ENCODE assay signal across 8 cellular contexts in the genomic region with DNA sequence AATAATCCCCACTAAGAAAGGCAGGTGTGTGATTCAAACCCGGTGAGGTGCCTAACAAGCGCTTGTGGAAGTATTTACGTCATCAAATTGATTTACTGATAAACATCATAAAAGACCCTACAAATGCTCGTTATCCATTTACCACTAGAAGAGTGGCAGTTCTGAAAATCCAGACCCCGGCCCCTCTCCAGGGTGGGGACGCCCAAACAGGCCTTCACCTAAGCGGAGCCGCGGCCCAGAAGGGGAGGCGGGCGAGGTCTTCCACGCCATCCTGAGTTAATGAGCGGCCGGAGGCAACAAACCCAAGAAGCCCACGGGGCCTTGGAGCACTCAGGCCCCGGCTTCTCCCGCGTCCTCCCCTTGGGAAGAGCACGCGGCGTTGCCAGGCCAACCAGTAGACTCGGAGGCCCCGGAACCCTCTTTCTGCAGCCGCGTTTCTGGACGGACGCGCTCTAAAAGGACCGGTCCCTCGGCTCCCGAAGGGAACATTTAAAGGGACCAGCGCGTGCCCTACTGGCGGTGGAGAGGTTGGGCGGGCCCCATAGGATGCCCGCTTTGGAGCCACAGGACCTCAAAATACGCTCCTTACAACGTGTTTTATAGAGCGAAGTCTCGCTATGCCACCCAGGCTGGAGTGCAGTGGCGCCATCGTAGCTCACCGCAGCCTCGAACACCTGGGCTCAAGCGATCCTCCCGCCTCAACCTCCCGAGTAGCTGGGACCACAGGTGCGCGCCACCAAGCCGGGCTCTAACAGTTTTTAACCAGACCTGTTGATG. TPM values are rescaled to one million over a fixed set of nuclear protein-coding genes. Genes with fewer than 3 reads are reported as not detected.
DNase-seq lines count a peak whose midpoint lies in the region; TF ChIP-seq lines count a peak whose summit lies in the region.

No MANE protein-coding gene starts in this region.

- peaks cover 10% of the 10 kb centered on the region for H3K4me1 Mint-ChIP-seq in activated CD4-positive, alpha-beta memory T cell treated with anti-CD3 and anti-CD28 coated beads for 36 hours (ENCODE audit: low read depth)
- H3K4me1 Mint-ChIP-seq in endodermal cell, result peaks cover 18% of the 10 kb centered on the region

- H3K27me3 Mint-ChIP-seq in activated CD4-positive, alpha-beta memory T cell treated with anti-CD3 and anti-CD28 coated beads for 36 hours, result peaks cover 34% of the 10 kb centered on the region
- no peaks in the 10 kb centered on the region for H3K27me3 Mint-ChIP-seq in endodermal cell (ENCODE audit: insufficient read depth)

- peaks cover 5% of the 10 kb centered on the region for H3K4me1 ChIP-seq in endodermal cell (ENCODE audit: control insufficient read depth, insufficient read depth, low read length)

- TF ChIP-seq CTCF in endodermal cell (conservative IDR thresholded peaks at IDR 0.05), result peak; percentile 64

- peaks cover 50% of the 10 kb centered on the region for H3K36me3 ChIP-seq in endodermal cell (ENCODE audit: control insufficient read depth, insufficient read depth, low read length)

- WGBS in endodermal cell (ENCODE audit: insufficient coverage in 1 of 2, insufficient read length in 1 of 2), 2 experiments, result 49 to 74% methylated on average over 43 to 50 of the region's 50 CpGs

- H3K4me3 Mint-ChIP-seq in activated CD4-positive, alpha-beta memory T cell treated with anti-CD3 and anti-CD28 coated beads for 36 hours, result peak overlapping the region; percentile 62
- H3K4me3 Mint-ChIP-seq in endodermal cell, result peak overlapping the region; percentile 81

- intact Hi-C loops in activated CD4-positive, alpha-beta memory T cell treated with anti-CD3 and anti-CD28 coated beads for 36 hours (cut with micrococcal nuclease), result loop anchor here (10.0 kb wide), 2 partner anchors 166 to 1404 kb away; a partner anchor contains a TSS

- H3K27me3 ChIP-seq in endodermal cell (ENCODE audit: control insufficient read depth, insufficient read depth, low read length, poor library complexity, severe bottlenecking), result no peaks in the 10 kb centered on the region

- POLR2A ChIA-PET in activated CD4-positive, alpha-beta memory T cell treated with anti-CD3 and anti-CD28 coated beads for 36 hours (lab: Charles Lee), result no interaction called here

- H3K9me3 Mint-ChIP-seq in activated CD4-positive, alpha-beta memory T cell treated with anti-CD3 and anti-CD28 coated beads for 36 hours, result no peaks in the 10 kb centered on the region
- H3K9me3 Mint-ChIP-seq in endodermal cell, result no peaks in the 10 kb centered on the region

- no peak overlapping the region for H3K27ac Mint-ChIP-seq in activated CD4-positive, alpha-beta memory T cell treated with anti-CD3 and anti-CD28 coated beads for 36 hours
- peak overlapping the region; percentile 87 for H3K27ac Mint-ChIP-seq in endodermal cell

- H3K9me3 ChIP-seq in endodermal cell (ENCODE audit: control insufficient read depth, low read length), result no peaks in the 10 kb centered on the region

- no peak overlapping the region for H3K27ac ChIP-seq in endodermal cell (ENCODE audit: low read depth, low read length)

- no peaks in the 10 kb centered on the region for H3K36me3 Mint-ChIP-seq in activated CD4-positive, alpha-beta memory T cell treated with anti-CD3 and anti-CD28 coated beads for 36 hours
- H3K36me3 Mint-ChIP-seq in endodermal cell (ENCODE audit: low read depth), result peaks cover 20% of the 10 kb centered on the region

- peak overlapping the region; percentile 85 for H3K4me3 ChIP-seq in endodermal cell (ENCODE audit: low read length)

- CTCF ChIA-PET in activated CD4-positive, alpha-beta memory T cell treated with anti-CD3 and anti-CD28 coated beads for 36 hours (lab: Charles Lee), result interaction anchor here (0.5 kb wide), 1 partner anchor 190 kb away, joined by 3 read pairs; no protein-coding TSS in a partner anchor

- DNase-seq in GM03348 (ENCODE audit: low spot score) (peak; percentile 89), NCI-H1417 (lab: John Stamatoyannopoulos, UW) (peak; percentile 78 to 97 (median 95)), endodermal cell (peak; percentile 94), medulla oblongata (ENCODE audit: extremely low spot score) (peak; percentile 87), NCI-H1694 treated with DMSO at 0.1 percent for 48 hours (lab: John Stamatoyannopoulos, UW) (no peak), SKM-1 (lab: John Stamatoyannopoulos, UW; ENCODE audit: unreplicated experiment) (no peak)
- DNase-seq in activated CD4-positive, alpha-beta memory T cell treated with anti-CD3 and anti-CD28 coated beads for 36 hours, result peak; percentile 69
- peak; percentile 64 for DNase-seq in stimulated activated CD4-positive, alpha-beta T cell treated with anti-CD3 and anti-CD28 coated beads, Interleukin-4, amount 100 ng/mL, for 24 hours

- peak overlapping the region; percentile 67 for H3K9ac ChIP-seq in endodermal cell (ENCODE audit: extremely low read depth, low read length, poor library complexity, severe bottlenecking)

RNA-seq across cellular contexts. Expression of a gene that starts 3.5 kb away (rescaled TPM):
- under 1 TPM in 1 of 2 experiments, not detected in 1; 0.17 TPM for total RNA-seq in activated CD4-positive, alpha-beta memory T cell treated with anti-CD3 and anti-CD28 coated beads for 36 hours
- total RNA-seq in endodermal cell, result 10 to 100 TPM; 23.8 to 45.5 TPM
- polyA plus RNA-seq in endodermal cell (2013, experiment 1 of 2), result 15.0 TPM
- polyA plus RNA-seq in endodermal cell (2013, experiment 2 of 2), result 15.1 TPM

RNA-seq across cellular contexts. Expression of a gene that starts 11.6 kb away (rescaled TPM):
- 10 to 100 TPM; 43.7 to 45.2 TPM for total RNA-seq in activated CD4-positive, alpha-beta memory T cell treated with anti-CD3 and anti-CD28 coated beads for 36 hours
- total RNA-seq in endodermal cell, result 100 to 1,000 TPM; 111 to 142 TPM
- 93.2 TPM for polyA plus RNA-seq in endodermal cell (2013, experiment 1 of 2)
- polyA plus RNA-seq in endodermal cell (2013, experiment 2 of 2), result 84.6 TPM

Comparison
In these comparisons a context has a peak if more than half of its experiments do, and no peak if none do; other contexts are left out.
1. DNase-seq: peak in GM03348 (single experiment), NCI-H1417 (3 of 3), activated CD4-positive, alpha-beta memory T cell treated with anti-CD3 and anti-CD28 coated beads for 36 hours (single experiment), endodermal cell (single experiment), medulla oblongata (single experiment) and stimulated activated CD4-positive, alpha-beta T cell treated with anti-CD3 and anti-CD28 coated beads, Interleukin-4, amount 100 ng/mL, for 24 hours (single experiment); none in NCI-H1694 treated with DMSO at 0.1 percent for 48 hours (single experiment) and SKM-1 (single experiment).
2. RNA of a gene that starts 3.5 kb away (total RNA-seq): 23.8 to 45.5 TPM in endodermal cell; 0.17 TPM in activated CD4-positive, alpha-beta memory T cell treated with anti-CD3 and anti-CD28 coated beads for 36 hours; every median in the first group is over 10 times any median in the second.